In genomic region chr12:18723752-18724151, GRCh38 we compare ENCODE assay signal across 2 cellular contexts.
TF ChIP-seq lines count a peak whose summit lies in the region.

No MANE protein-coding gene starts in this region.

TF ChIP-seq in SK-N-SH, 30 proteins besides CTCF, POLR2A, EP300 and RAD21 (continued from another document):
- TF ChIP-seq FOXJ3 (CRISPR knock-in tag; IDR thresholded peaks at IDR 0.05), result no peak
- no peak for TF ChIP-seq GATA2 (CRISPR knock-in tag; IDR thresholded peaks at IDR 0.05)
- 0 out of 2 replicates have a peak, but pooled peaks have one; percentile 34 for TF ChIP-seq JUND (IDR thresholded peaks at IDR 0.05)

TF ChIP-seq in SK-N-SH treated with all-trans-retinoic acid at 6 μM for 48 hours, 23 proteins besides CTCF, POLR2A, EP300 and RAD21 (continued from another document):
- TF ChIP-seq PATZ1 (CRISPR knock-in tag; IDR thresholded peaks at IDR 0.05; ENCODE audit: borderline replicate concordance), result no peak
- TF ChIP-seq ZNF565 (CRISPR knock-in tag; conservative IDR thresholded peaks at IDR 0.05; ENCODE audit: low read depth), result no peak
- no peak for TF ChIP-seq ZFP3 (CRISPR knock-in tag; IDR thresholded peaks at IDR 0.05)
- TF ChIP-seq ESRRG (CRISPR knock-in tag; IDR thresholded peaks at IDR 0.05), result no peak
- no peak for TF ChIP-seq ZNF70 (CRISPR knock-in tag; IDR thresholded peaks at IDR 0.05)
- no peak for TF ChIP-seq CREB5 (CRISPR knock-in tag; IDR thresholded peaks at IDR 0.05; ENCODE audit: low read depth)
- TF ChIP-seq OSR1 (CRISPR knock-in tag; IDR thresholded peaks at IDR 0.05), result no peak
